Comparison of ENCODE assay signal across 21 cellular contexts in genomic region chr9:73743826-73744225, GRCh38.
"Had no signal": no experiment of that assay in that cellular context is flagged by ENCODE, and none has a peak within 500 bp of the region (broad histone marks: within the 10 kb centered on the region; RNA-seq: fewer than 3 reads in every experiment).

No MANE protein-coding gene starts in this region.

- H3K4me3 ChIP-seq: breast epithelium, lung, suprapubic skin, upper lobe of right lung had no signal

- DNase-seq: activated CD4-positive, alpha-beta T cell treated with anti-CD3 and anti-CD28 coated beads, Interleukin-2, amount 50 U/mL, for 1 hour; activated CD4-positive, CD25-positive, alpha-beta regulatory T cell treated with anti-CD3 and anti-CD28 coated beads, Interleukin-2, amount 50 U/mL, for 72 hours; activated CD8-positive, alpha-beta memory T cell treated with anti-CD3 and anti-CD28 coated beads, Interleukin-2, amount 50 U/mL, for 4 hours; activated naive CD4-positive, alpha-beta T cell treated with anti-CD3 and anti-CD28 coated beads for 36 hours; activated naive CD8-positive, alpha-beta T cell treated with anti-CD3 and anti-CD28 coated beads, Interleukin-2, amount 50 U/mL, for 24 hours; activated T-cell treated with anti-CD3 and anti-CD28 coated beads, Interleukin-2, amount 50 U/mL, for 4 hours; aorta; cerebellar nuclear complex; effector CD8-positive, alpha-beta T cell; hippocampal formation; islet precursor cell; stimulated activated CD8-positive, alpha-beta memory T cell treated with anti-CD3 and anti-CD28 coated beads, Interleukin-4, amount 100 ng/mL, for 48 hours; upper lobe of right lung had no signal

- H3K27me3 Mint-ChIP-seq: activated naive CD8-positive, alpha-beta T cell treated with anti-CD3 and anti-CD28 coated beads, Interleukin-2, amount 50 U/mL, for 24 hours; dendritic cell treated with granulocyte-macrophage colony-stimulating factor and Interleukin-4, amounts not matched to agents 40 ng/mL and 50 ng/mL, for 4 days; stimulated activated naive CD8-positive, alpha-beta T cell treated with anti-CD3 and anti-CD28 coated beads, Interleukin-15, Interleukin-2, amounts not matched to agents 100 ng/mL and 50 ng/mL, for 24 hours had no signal

- H3K4me3 Mint-ChIP-seq: activated naive CD4-positive, alpha-beta T cell treated with anti-CD3 and anti-CD28 coated beads for 36 hours; activated naive CD8-positive, alpha-beta T cell treated with anti-CD3 and anti-CD28 coated beads, Interleukin-2, amount 50 U/mL, for 24 hours; activated T-cell treated with anti-CD3 and anti-CD28 coated beads, Interleukin-2, amount 50 U/mL, for 4 hours; dendritic cell treated with granulocyte-macrophage colony-stimulating factor and Interleukin-4, amounts not matched to agents 40 ng/mL and 50 ng/mL, for 4 days; mesothelial cell of epicardium; natural killer cell treated with Interleukin-12 subunit alpha and Interleukin-12 subunit beta and Interleukin-15 and Interleukin-18, amount 100 ng/mL, for 72 hours; stimulated activated naive CD8-positive, alpha-beta T cell treated with anti-CD3 and anti-CD28 coated beads, Interleukin-15, Interleukin-2, amounts not matched to agents 100 ng/mL and 50 ng/mL, for 24 hours had no signal

- H3K36me3 Mint-ChIP-seq: mesothelial cell of epicardium; natural killer cell treated with Interleukin-12 subunit alpha and Interleukin-12 subunit beta and Interleukin-15 and Interleukin-18, amount 100 ng/mL, for 72 hours had no signal

- ATAC-seq: activated naive CD8-positive, alpha-beta T cell treated with anti-CD3 and anti-CD28 coated beads, Interleukin-2, amount 50 U/mL, for 24 hours; activated T-cell treated with anti-CD3 and anti-CD28 coated beads, Interleukin-2, amount 50 U/mL, for 4 hours; left lobe of liver; natural killer cell treated with Interleukin-12 subunit alpha and Interleukin-12 subunit beta and Interleukin-15 and Interleukin-18, amount 100 ng/mL, for 72 hours; upper lobe of right lung had no signal

- H3K27ac Mint-ChIP-seq: activated naive CD4-positive, alpha-beta T cell treated with anti-CD3 and anti-CD28 coated beads for 36 hours; activated naive CD8-positive, alpha-beta T cell treated with anti-CD3 and anti-CD28 coated beads, Interleukin-2, amount 50 U/mL, for 24 hours; dendritic cell treated with granulocyte-macrophage colony-stimulating factor and Interleukin-4, amounts not matched to agents 40 ng/mL and 50 ng/mL, for 4 days; mesothelial cell of epicardium; natural killer cell treated with Interleukin-12 subunit alpha and Interleukin-12 subunit beta and Interleukin-15 and Interleukin-18, amount 100 ng/mL, for 72 hours; stimulated activated naive CD8-positive, alpha-beta T cell treated with anti-CD3 and anti-CD28 coated beads, Interleukin-15, Interleukin-2, amounts not matched to agents 100 ng/mL and 50 ng/mL, for 24 hours had no signal

- H3K9me3 Mint-ChIP-seq: activated naive CD4-positive, alpha-beta T cell treated with anti-CD3 and anti-CD28 coated beads for 36 hours had no signal

- H3K4me1 Mint-ChIP-seq: activated naive CD8-positive, alpha-beta T cell treated with anti-CD3 and anti-CD28 coated beads, Interleukin-2, amount 50 U/mL, for 24 hours; mesothelial cell of epicardium had no signal
